Comparison of ENCODE assay signal across 25 cellular contexts in the genomic region with DNA sequence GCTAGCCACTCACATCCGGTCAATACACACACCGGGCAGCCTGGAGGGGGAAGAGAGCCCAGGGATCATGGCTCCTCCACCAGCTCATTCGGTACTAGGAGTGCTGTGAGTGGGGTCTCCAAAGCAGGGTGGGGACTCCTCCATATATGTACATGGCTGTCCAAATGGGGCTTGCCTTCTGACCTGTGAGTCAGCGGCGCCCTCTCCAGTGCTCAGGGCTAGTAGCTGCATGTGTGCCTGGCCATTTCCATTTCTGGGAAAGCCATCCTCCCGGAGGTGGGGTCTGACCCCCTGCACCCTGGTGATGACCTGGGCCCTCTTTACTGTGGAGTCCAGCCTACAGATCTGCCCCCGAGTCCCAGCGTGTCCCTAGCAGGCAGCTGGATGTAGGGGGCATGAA.
"Had no signal": no experiment of that assay in that cellular context is flagged by ENCODE, and none has a peak within 500 bp of the region (broad histone marks: within the 10 kb centered on the region; RNA-seq: fewer than 3 reads in every experiment).

No MANE protein-coding gene starts in this region.

- H3K27ac ChIP-seq: VCaP had no signal

- ATAC-seq: activated CD4-positive, CD25-positive, alpha-beta regulatory T cell treated with anti-CD3 and anti-CD28 coated beads, Interleukin-2, amount 50 U/mL, for 24 hours; activated T-helper 17 cell treated with anti-CD3 and anti-CD28 coated beads, Interleukin-2, amount 50 U/mL, for 72 hours; K562 had no signal

- H3K4me3 ChIP-seq: K562 had no signal

- DNase-seq: activated CD4-positive, alpha-beta T cell treated with anti-CD3 and anti-CD28 coated beads, Interleukin-2, amount 10 ng/mL, durations not matched to agents 24 days and 14 days; activated CD4-positive, alpha-beta T cell treated with anti-CD3 and anti-CD28 coated beads, Interleukin-2, amount 50 U/mL, for 48 hours; activated gamma-delta T cell; activated naive CD4-positive, alpha-beta T cell treated with anti-CD3 and anti-CD28 coated beads for 36 hours; activated T-cell treated with anti-CD3 and anti-CD28 coated beads for 4 hours; activated T-cell treated with anti-CD3 and anti-CD28 coated beads, Interleukin-2, amount 50 U/mL, for 48 hours; anterior cingulate cortex; cerebellar nuclear complex; Karpas-422; MM.1S; NCI-H1105; NCI-H1436; NCI-H1694 treated with DMSO at 0.1 percent for 48 hours; NCI-H2081; NCI-H2171 treated with DMSO at 0.1 percent for 48 hours; NCI-H226; NCI-H510A; NCI-H526 treated with DMSO at 0.1 percent for 48 hours; SIG-M5; T-helper 1 cell had no signal

- FAIRE-seq: colon, K562 had no signal
